Comparison of ENCODE assay signal across 1 cellular context in the genomic region with DNA sequence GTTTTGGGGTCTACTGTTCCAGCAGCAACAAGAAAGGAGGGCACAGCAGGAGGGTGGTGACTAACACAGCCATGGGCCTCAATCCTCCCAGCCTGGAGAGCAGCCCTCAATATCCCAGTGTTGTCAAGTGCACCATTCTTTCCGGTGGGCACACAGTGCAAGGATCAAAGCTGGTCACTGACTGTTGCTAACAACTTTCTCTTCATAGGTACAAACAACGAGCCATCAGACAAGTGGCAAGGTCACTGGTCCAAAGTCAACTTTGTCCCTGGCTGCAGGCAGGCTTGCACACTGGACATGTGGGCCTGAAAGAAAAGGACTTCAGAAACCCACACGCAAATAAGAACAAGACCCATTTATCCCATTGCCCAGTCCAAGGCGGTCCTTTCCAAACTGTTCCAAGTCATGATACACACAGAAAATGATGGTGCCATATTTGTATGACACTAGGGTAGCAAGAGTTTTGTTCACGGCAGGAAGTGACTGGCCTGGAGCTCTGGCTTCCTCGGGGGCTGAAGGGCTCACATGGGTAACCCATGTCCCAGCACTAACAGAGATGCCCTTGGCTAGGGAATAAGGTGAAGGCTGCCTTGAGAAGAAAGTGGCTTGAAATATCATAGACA.
TF ChIP-seq lines count a peak whose summit lies in the region.

No MANE protein-coding gene starts in this region.

TF ChIP-seq in HepG2, 621 proteins besides CTCF, POLR2A, EP300 and RAD21 (continued from another document and continues in another):
- no peak for TF ChIP-seq THAP9 (CRISPR knock-in tag; IDR thresholded peaks at IDR 0.05; ENCODE audit: borderline replicate concordance)
- no peak for TF ChIP-seq NR1H2 (CRISPR knock-in tag; IDR thresholded peaks at IDR 0.05; ENCODE audit: borderline replicate concordance, low read depth)
- TF ChIP-seq ZNF335 (CRISPR knock-in tag; IDR thresholded peaks at IDR 0.05), result no peak
- TF ChIP-seq KLF9 (CRISPR knock-in tag; IDR thresholded peaks at IDR 0.05; ENCODE audit: low read depth), result no peak
- TF ChIP-seq SOX13 (IDR thresholded peaks at IDR 0.05), result no peak
- peak in 1 of 2 experiments; percentile 86; a peak in 2 of 4 replicates for TF ChIP-seq SOX13 (CRISPR knock-in tag; conservative IDR thresholded peaks at IDR 0.05 in 1 of 2, IDR thresholded peaks at IDR 0.05 in 1 of 2)
- TF ChIP-seq, protein P1, sequence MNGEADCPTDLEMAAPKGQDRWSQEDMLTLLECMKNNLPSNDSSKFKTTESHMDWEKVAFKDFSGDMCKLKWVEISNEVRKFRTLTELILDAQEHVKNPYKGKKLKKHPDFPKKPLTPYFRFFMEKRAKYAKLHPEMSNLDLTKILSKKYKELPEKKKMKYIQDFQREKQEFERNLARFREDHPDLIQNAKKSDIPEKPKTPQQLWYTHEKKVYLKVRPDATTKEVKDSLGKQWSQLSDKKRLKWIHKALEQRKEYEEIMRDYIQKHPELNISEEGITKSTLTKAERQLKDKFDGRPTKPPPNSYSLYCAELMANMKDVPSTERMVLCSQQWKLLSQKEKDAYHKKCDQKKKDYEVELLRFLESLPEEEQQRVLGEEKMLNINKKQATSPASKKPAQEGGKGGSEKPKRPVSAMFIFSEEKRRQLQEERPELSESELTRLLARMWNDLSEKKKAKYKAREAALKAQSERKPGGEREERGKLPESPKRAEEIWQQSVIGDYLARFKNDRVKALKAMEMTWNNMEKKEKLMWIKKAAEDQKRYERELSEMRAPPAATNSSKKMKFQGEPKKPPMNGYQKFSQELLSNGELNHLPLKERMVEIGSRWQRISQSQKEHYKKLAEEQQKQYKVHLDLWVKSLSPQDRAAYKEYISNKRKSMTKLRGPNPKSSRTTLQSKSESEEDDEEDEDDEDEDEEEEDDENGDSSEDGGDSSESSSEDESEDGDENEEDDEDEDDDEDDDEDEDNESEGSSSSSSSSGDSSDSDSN (CRISPR knock-in tag; IDR thresholded peaks at IDR 0.05), result peak; percentile 21; the same call in 1 of the 2 replicates
- peak; percentile 72 for TF ChIP-seq SKI (IDR thresholded peaks at IDR 0.05; ENCODE audit: partially characterized antibody)
- peak; percentile 55; the same call in 1 of the 2 replicates for TF ChIP-seq ZNF543 (CRISPR knock-in tag; IDR thresholded peaks at IDR 0.05)
- TF ChIP-seq ERF (CRISPR knock-in tag; IDR thresholded peaks at IDR 0.05), result peak; percentile 75
- peak; percentile 78 for TF ChIP-seq TEAD3 (CRISPR knock-in tag; optimal IDR thresholded peaks at IDR 0.05; ENCODE audit: borderline replicate concordance)
- TF ChIP-seq SOX5 (CRISPR knock-in tag; IDR thresholded peaks at IDR 0.05; ENCODE audit: borderline replicate concordance), result peak; percentile 76
- 0 out of 2 replicates have a peak, but pooled peaks have one; percentile 68 for TF ChIP-seq RFXANK (CRISPR knock-in tag; IDR thresholded peaks at IDR 0.05)
- TF ChIP-seq CAMTA2 (CRISPR knock-in tag; IDR thresholded peaks at IDR 0.05; ENCODE audit: borderline replicate concordance), result no peak
- TF ChIP-seq ZNF33A (CRISPR knock-in tag; IDR thresholded peaks at IDR 0.05; ENCODE audit: borderline replicate concordance), result no peak
- no peak for TF ChIP-seq GTF3A (CRISPR knock-in tag; conservative IDR thresholded peaks at IDR 0.05)
- TF ChIP-seq ZNF160 (CRISPR knock-in tag; IDR thresholded peaks at IDR 0.05), result no peak
- TF ChIP-seq, protein P2, sequence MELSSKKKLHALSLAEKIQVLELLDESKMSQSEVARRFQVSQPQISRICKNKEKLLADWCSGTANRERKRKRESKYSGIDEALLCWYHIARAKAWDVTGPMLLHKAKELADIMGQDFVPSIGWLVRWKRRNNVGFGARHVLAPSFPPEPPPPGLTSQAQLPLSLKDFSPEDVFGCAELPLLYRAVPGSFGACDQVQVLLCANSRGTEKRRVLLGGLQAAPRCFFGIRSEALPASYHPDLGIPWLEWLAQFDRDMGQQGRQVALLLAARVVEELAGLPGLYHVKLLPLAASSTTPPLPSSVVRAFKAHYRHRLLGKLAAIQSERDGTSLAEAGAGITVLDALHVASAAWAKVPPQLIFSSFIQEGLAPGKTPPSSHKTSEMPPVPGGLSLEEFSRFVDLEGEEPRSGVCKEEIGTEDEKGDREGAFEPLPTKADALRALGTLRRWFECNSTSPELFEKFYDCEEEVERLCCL (CRISPR knock-in tag; IDR thresholded peaks at IDR 0.05; ENCODE audit: borderline replicate concordance), result no peak
- no peak for TF ChIP-seq NFE2L1 (CRISPR knock-in tag; IDR thresholded peaks at IDR 0.05; ENCODE audit: borderline replicate concordance)
- TF ChIP-seq MTA1 (CRISPR knock-in tag; IDR thresholded peaks at IDR 0.05; ENCODE audit: borderline replicate concordance), result peak; percentile 73; the same call in 1 of the 2 replicates
- TF ChIP-seq ZNF382 (CRISPR knock-in tag; IDR thresholded peaks at IDR 0.05; ENCODE audit: borderline replicate concordance), result no peak
- no peak for TF ChIP-seq KMT2B (CRISPR knock-in tag; IDR thresholded peaks at IDR 0.05)
- TF ChIP-seq POGZ (CRISPR knock-in tag; IDR thresholded peaks at IDR 0.05), result peak; percentile 93
- no peak for TF ChIP-seq ZNF782 (CRISPR knock-in tag; IDR thresholded peaks at IDR 0.05; ENCODE audit: borderline replicate concordance)
- TF ChIP-seq ELF4 (CRISPR knock-in tag; IDR thresholded peaks at IDR 0.05; ENCODE audit: borderline replicate concordance), result no peak
- no peak for TF ChIP-seq ZNF768 (CRISPR knock-in tag; IDR thresholded peaks at IDR 0.05)
- no peak for TF ChIP-seq ZNF253 (CRISPR knock-in tag; IDR thresholded peaks at IDR 0.05; ENCODE audit: borderline replicate concordance)
- no peak for TF ChIP-seq GZF1 (CRISPR knock-in tag; IDR thresholded peaks at IDR 0.05)
- TF ChIP-seq FOXP1 (IDR thresholded peaks at IDR 0.05), result peak; percentile 45; the same call in 1 of the 2 replicates
- TF ChIP-seq FOXP1 (CRISPR knock-in tag; IDR thresholded peaks at IDR 0.05), result peak; percentile 74
- TF ChIP-seq RBFOX2 (IDR thresholded peaks at IDR 0.05; ENCODE audit: low read depth, low read length), result no peak
- TF ChIP-seq, protein P3, sequence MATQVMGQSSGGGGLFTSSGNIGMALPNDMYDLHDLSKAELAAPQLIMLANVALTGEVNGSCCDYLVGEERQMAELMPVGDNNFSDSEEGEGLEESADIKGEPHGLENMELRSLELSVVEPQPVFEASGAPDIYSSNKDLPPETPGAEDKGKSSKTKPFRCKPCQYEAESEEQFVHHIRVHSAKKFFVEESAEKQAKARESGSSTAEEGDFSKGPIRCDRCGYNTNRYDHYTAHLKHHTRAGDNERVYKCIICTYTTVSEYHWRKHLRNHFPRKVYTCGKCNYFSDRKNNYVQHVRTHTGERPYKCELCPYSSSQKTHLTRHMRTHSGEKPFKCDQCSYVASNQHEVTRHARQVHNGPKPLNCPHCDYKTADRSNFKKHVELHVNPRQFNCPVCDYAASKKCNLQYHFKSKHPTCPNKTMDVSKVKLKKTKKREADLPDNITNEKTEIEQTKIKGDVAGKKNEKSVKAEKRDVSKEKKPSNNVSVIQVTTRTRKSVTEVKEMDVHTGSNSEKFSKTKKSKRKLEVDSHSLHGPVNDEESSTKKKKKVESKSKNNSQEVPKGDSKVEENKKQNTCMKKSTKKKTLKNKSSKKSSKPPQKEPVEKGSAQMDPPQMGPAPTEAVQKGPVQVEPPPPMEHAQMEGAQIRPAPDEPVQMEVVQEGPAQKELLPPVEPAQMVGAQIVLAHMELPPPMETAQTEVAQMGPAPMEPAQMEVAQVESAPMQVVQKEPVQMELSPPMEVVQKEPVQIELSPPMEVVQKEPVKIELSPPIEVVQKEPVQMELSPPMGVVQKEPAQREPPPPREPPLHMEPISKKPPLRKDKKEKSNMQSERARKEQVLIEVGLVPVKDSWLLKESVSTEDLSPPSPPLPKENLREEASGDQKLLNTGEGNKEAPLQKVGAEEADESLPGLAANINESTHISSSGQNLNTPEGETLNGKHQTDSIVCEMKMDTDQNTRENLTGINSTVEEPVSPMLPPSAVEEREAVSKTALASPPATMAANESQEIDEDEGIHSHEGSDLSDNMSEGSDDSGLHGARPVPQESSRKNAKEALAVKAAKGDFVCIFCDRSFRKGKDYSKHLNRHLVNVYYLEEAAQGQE (IDR thresholded peaks at IDR 0.05; ENCODE audit: borderline replicate concordance in 1 of 2, low read depth in 1 of 2, low read length in 2 of 2), result no peak
- no peak for TF ChIP-seq ZNF674 (CRISPR knock-in tag; IDR thresholded peaks at IDR 0.05; ENCODE audit: low read depth)
- no peak for TF ChIP-seq TEAD2 (CRISPR knock-in tag; IDR thresholded peaks at IDR 0.05)
- TF ChIP-seq NFYC (CRISPR knock-in tag; IDR thresholded peaks at IDR 0.05), result no peak
- no peak for TF ChIP-seq ZSCAN22 (CRISPR knock-in tag; IDR thresholded peaks at IDR 0.05)
- peak; percentile 79; the same call in 1 of the 2 replicates for TF ChIP-seq ZNF556 (CRISPR knock-in tag; IDR thresholded peaks at IDR 0.05; ENCODE audit: borderline replicate concordance)
- TF ChIP-seq MLLT10 (CRISPR knock-in tag; IDR thresholded peaks at IDR 0.05), result no peak
- no peak for TF ChIP-seq CCDC6 (CRISPR knock-in tag; IDR thresholded peaks at IDR 0.05)
- no peak for TF ChIP-seq FOXM1 (CRISPR knock-in tag; IDR thresholded peaks at IDR 0.05)
- TF ChIP-seq, protein P4, sequence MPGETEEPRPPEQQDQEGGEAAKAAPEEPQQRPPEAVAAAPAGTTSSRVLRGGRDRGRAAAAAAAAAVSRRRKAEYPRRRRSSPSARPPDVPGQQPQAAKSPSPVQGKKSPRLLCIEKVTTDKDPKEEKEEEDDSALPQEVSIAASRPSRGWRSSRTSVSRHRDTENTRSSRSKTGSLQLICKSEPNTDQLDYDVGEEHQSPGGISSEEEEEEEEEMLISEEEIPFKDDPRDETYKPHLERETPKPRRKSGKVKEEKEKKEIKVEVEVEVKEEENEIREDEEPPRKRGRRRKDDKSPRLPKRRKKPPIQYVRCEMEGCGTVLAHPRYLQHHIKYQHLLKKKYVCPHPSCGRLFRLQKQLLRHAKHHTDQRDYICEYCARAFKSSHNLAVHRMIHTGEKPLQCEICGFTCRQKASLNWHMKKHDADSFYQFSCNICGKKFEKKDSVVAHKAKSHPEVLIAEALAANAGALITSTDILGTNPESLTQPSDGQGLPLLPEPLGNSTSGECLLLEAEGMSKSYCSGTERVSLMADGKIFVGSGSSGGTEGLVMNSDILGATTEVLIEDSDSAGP (CRISPR knock-in tag; IDR thresholded peaks at IDR 0.05; ENCODE audit: borderline replicate concordance), result no peak
- no peak for TF ChIP-seq ZNF280B (CRISPR knock-in tag; IDR thresholded peaks at IDR 0.05; ENCODE audit: borderline replicate concordance)
- peak; percentile 49; the same call in 1 of the 2 replicates for TF ChIP-seq ZNF501 (CRISPR knock-in tag; IDR thresholded peaks at IDR 0.05)
- no peak for TF ChIP-seq SMARCC2 (IDR thresholded peaks at IDR 0.05)
- TF ChIP-seq GPN1 (CRISPR knock-in tag; IDR thresholded peaks at IDR 0.05; ENCODE audit: borderline replicate concordance), result no peak
- no peak for TF ChIP-seq ZSCAN9 (CRISPR knock-in tag; IDR thresholded peaks at IDR 0.05; ENCODE audit: borderline replicate concordance)
- TF ChIP-seq ZFP36L1 (CRISPR knock-in tag; IDR thresholded peaks at IDR 0.05), result no peak
- no peak for TF ChIP-seq ZNF225 (CRISPR knock-in tag; IDR thresholded peaks at IDR 0.05)
- no peak for TF ChIP-seq ZBTB3 (CRISPR knock-in tag; IDR thresholded peaks at IDR 0.05; ENCODE audit: borderline replicate concordance, low read depth)
- TF ChIP-seq SIX1 (CRISPR knock-in tag; IDR thresholded peaks at IDR 0.05; ENCODE audit: borderline replicate concordance), result peak; percentile 47; the same call in 1 of the 2 replicates
- no peak for TF ChIP-seq FOXO4 (CRISPR knock-in tag; conservative IDR thresholded peaks at IDR 0.05)
- no peak for TF ChIP-seq KDM5A (IDR thresholded peaks at IDR 0.05; ENCODE audit: borderline replicate concordance, low read length)
- TF ChIP-seq TBP (CRISPR knock-in tag; IDR thresholded peaks at IDR 0.05), result no peak
- no peak for TF ChIP-seq ZNF607 (CRISPR knock-in tag; IDR thresholded peaks at IDR 0.05; ENCODE audit: borderline replicate concordance)
- TF ChIP-seq FOSL1 (CRISPR knock-in tag; IDR thresholded peaks at IDR 0.05; ENCODE audit: borderline replicate concordance), result no peak
- TF ChIP-seq RARG (CRISPR knock-in tag; IDR thresholded peaks at IDR 0.05; ENCODE audit: low read depth), result no peak
